Comparison of ENCODE assay signal across 37 cellular contexts in the genomic region with DNA sequence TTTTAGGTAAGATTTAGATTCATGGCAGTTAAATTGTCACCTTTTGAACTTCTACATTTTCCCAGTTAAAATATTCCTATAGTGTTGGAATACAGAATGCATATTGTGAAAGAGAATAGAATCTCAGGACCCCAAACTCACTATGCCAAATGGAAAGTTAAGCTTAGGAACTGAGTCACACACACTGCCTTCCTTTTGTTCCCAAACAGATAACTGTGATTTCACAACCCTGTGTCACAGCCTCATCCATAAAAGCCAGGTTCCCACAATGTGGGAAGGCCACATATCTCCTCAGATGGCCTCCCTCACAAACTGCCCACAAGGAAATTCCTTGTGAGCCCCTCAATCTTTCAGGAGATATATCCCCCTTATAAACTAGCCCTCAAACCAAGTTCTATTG.
"Had no signal": no experiment of that assay in that cellular context is flagged by ENCODE, and none has a peak within 500 bp of the region (broad histone marks: within the 10 kb centered on the region; RNA-seq: fewer than 3 reads in every experiment).

No MANE protein-coding gene starts in this region.

- H3K4me3 Mint-ChIP-seq: activated naive CD4-positive, alpha-beta T cell treated with anti-CD3 and anti-CD28 coated beads for 36 hours; activated naive CD4-positive, alpha-beta T cell treated with anti-CD3 and anti-CD28 coated beads, Interleukin-2, amount 10 ng/mL, durations not matched to agents 7 days and 5 days; activated naive CD4-positive, alpha-beta T cell treated with anti-CD3 and anti-CD28 coated beads, Interleukin-2, amount 50 U/mL, for 24 hours; activated naive CD8-positive, alpha-beta T cell; activated naive CD8-positive, alpha-beta T cell treated with anti-CD3 and anti-CD28 coated beads for 36 hours; activated naive CD8-positive, alpha-beta T cell treated with anti-CD3 and anti-CD28 coated beads, Interleukin-2, amount 10 ng/mL, durations not matched to agents 7 days and 5 days; activated naive CD8-positive, alpha-beta T cell treated with anti-CD3 and anti-CD28 coated beads, Interleukin-2, amount 50 U/mL, for 24 hours; activated T-cell treated with anti-CD3 and anti-CD28 coated beads, Interleukin-2, amount 50 U/mL, for 24 hours; activated T-cell treated with anti-CD3 and anti-CD28 coated beads, Interleukin-2, amount 50 U/mL, for 4 hours; activated T-helper 1 cell treated with anti-CD3 and anti-CD28 coated beads, Interleukin-12 subunit alpha, Interleukin-12 subunit beta, Interleukin-2, Interleukin-4 antibody, amounts not matched to agents 30 ng/mL and 10 ng/mL and 1 ng/mL, durations not matched to agents 14 hours and 24 hours and 36 hours; activated T-helper 17 cell treated with anti-CD3 and anti-CD28 coated beads, Interleukin-2, amount 50 U/mL, for 72 hours; brain; central memory CD8-positive, alpha-beta T cell had no signal

- H3K4me1 ChIP-seq: adrenal gland, ascending aorta, body of pancreas, breast epithelium had no signal

- H3K9me3 ChIP-seq: adrenal gland, ascending aorta, body of pancreas, breast epithelium had no signal

- H3K4me1 Mint-ChIP-seq: activated naive CD4-positive, alpha-beta T cell treated with anti-CD3 and anti-CD28 coated beads, Interleukin-2, amount 10 ng/mL, durations not matched to agents 7 days and 5 days; activated naive CD4-positive, alpha-beta T cell treated with anti-CD3 and anti-CD28 coated beads, Interleukin-2, amount 50 U/mL, for 24 hours; activated naive CD8-positive, alpha-beta T cell treated with anti-CD3 and anti-CD28 coated beads for 36 hours; activated naive CD8-positive, alpha-beta T cell treated with anti-CD3 and anti-CD28 coated beads, Interleukin-2, amount 10 ng/mL, durations not matched to agents 7 days and 5 days; activated naive CD8-positive, alpha-beta T cell treated with anti-CD3 and anti-CD28 coated beads, Interleukin-2, amount 50 U/mL, for 24 hours; activated T-helper 17 cell treated with anti-CD3 and anti-CD28 coated beads, Interleukin-2, amount 50 U/mL, for 72 hours; brain; central memory CD8-positive, alpha-beta T cell had no signal

- H3K36me3 Mint-ChIP-seq: activated naive CD4-positive, alpha-beta T cell treated with anti-CD3 and anti-CD28 coated beads, Interleukin-2, amount 10 ng/mL, durations not matched to agents 7 days and 5 days; activated naive CD4-positive, alpha-beta T cell treated with anti-CD3 and anti-CD28 coated beads, Interleukin-2, amount 50 U/mL, for 24 hours; activated naive CD4-positive, alpha-beta T cell treated with anti-CD3 and anti-CD28 coated beads, Interleukin-2, amount 50 U/mL, for 72 hours; activated naive CD8-positive, alpha-beta T cell; activated naive CD8-positive, alpha-beta T cell treated with anti-CD3 and anti-CD28 coated beads for 36 hours; activated naive CD8-positive, alpha-beta T cell treated with anti-CD3 and anti-CD28 coated beads, Interleukin-2, amount 10 ng/mL, durations not matched to agents 7 days and 5 days; brain had no signal

- H3K27ac ChIP-seq: adrenal gland, ascending aorta, body of pancreas, brain microvascular endothelial cell, breast epithelium, cardiac muscle cell had no signal

- H3K27ac Mint-ChIP-seq: activated naive CD4-positive, alpha-beta T cell treated with anti-CD3 and anti-CD28 coated beads for 36 hours; activated naive CD4-positive, alpha-beta T cell treated with anti-CD3 and anti-CD28 coated beads, Interleukin-2, amount 10 ng/mL, durations not matched to agents 7 days and 5 days; activated naive CD4-positive, alpha-beta T cell treated with anti-CD3 and anti-CD28 coated beads, Interleukin-2, amount 50 U/mL, for 24 hours; activated naive CD4-positive, alpha-beta T cell treated with anti-CD3 and anti-CD28 coated beads, Interleukin-2, amount 50 U/mL, for 72 hours; activated naive CD8-positive, alpha-beta T cell; activated naive CD8-positive, alpha-beta T cell treated with anti-CD3 and anti-CD28 coated beads for 36 hours; activated naive CD8-positive, alpha-beta T cell treated with anti-CD3 and anti-CD28 coated beads, Interleukin-2, amount 10 ng/mL, durations not matched to agents 7 days and 5 days; activated naive CD8-positive, alpha-beta T cell treated with anti-CD3 and anti-CD28 coated beads, Interleukin-2, amount 50 U/mL, for 24 hours; activated T-cell treated with anti-CD3 and anti-CD28 coated beads, Interleukin-2, amount 50 U/mL, for 24 hours; activated T-helper 1 cell treated with anti-CD3 and anti-CD28 coated beads, Interleukin-12 subunit alpha, Interleukin-12 subunit beta, Interleukin-2, Interleukin-4 antibody, amounts not matched to agents 30 ng/mL and 10 ng/mL and 1 ng/mL, durations not matched to agents 14 hours and 24 hours and 36 hours; activated T-helper 17 cell treated with anti-CD3 and anti-CD28 coated beads, Interleukin-2, amount 50 U/mL, for 72 hours; activated T-helper 2 cell treated with anti-CD3 and anti-CD28 coated beads, Interferon-gamma antibody, Interleukin-2, Interleukin-4, amounts not matched to agents 10 μg/mL and 5 μg/mL and 100 μg/mL, durations not matched to agents 14 hours and 24 hours and 36 hours; brain had no signal

- H3K36me3 ChIP-seq: adrenal gland, ascending aorta, brain microvascular endothelial cell, breast epithelium, cardiac muscle cell had no signal

- ATAC-seq: activated naive CD4-positive, alpha-beta T cell treated with anti-CD3 and anti-CD28 coated beads, Interleukin-2, amount 50 U/mL, for 72 hours; activated naive CD8-positive, alpha-beta T cell treated with anti-CD3 and anti-CD28 coated beads, Interleukin-2, amount 50 U/mL, for 24 hours; activated T-cell treated with anti-CD3 and anti-CD28 coated beads, Interleukin-2, amount 50 U/mL, for 4 hours; activated T-helper 17 cell treated with anti-CD3 and anti-CD28 coated beads, Interleukin-2, amount 50 U/mL, for 72 hours; body of pancreas had no signal

- H3K27me3 Mint-ChIP-seq: activated naive CD8-positive, alpha-beta T cell treated with anti-CD3 and anti-CD28 coated beads for 36 hours; activated naive CD8-positive, alpha-beta T cell treated with anti-CD3 and anti-CD28 coated beads, Interleukin-2, amount 50 U/mL, for 24 hours had no signal

- H3K9me3 Mint-ChIP-seq: activated naive CD4-positive, alpha-beta T cell treated with anti-CD3 and anti-CD28 coated beads for 36 hours; activated naive CD4-positive, alpha-beta T cell treated with anti-CD3 and anti-CD28 coated beads, Interleukin-2, amount 10 ng/mL, durations not matched to agents 7 days and 5 days; activated naive CD4-positive, alpha-beta T cell treated with anti-CD3 and anti-CD28 coated beads, Interleukin-2, amount 50 U/mL, for 24 hours; activated naive CD4-positive, alpha-beta T cell treated with anti-CD3 and anti-CD28 coated beads, Interleukin-2, amount 50 U/mL, for 72 hours; activated naive CD8-positive, alpha-beta T cell treated with anti-CD3 and anti-CD28 coated beads, Interleukin-2, amount 10 ng/mL, durations not matched to agents 7 days and 5 days; activated naive CD8-positive, alpha-beta T cell treated with anti-CD3 and anti-CD28 coated beads, Interleukin-2, amount 50 U/mL, for 24 hours; activated T-cell treated with anti-CD3 and anti-CD28 coated beads, Interleukin-2, amount 50 U/mL, for 24 hours; activated T-cell treated with anti-CD3 and anti-CD28 coated beads, Interleukin-2, amount 50 U/mL, for 4 hours; activated T-helper 1 cell treated with anti-CD3 and anti-CD28 coated beads, Interleukin-12 subunit alpha, Interleukin-12 subunit beta, Interleukin-2, Interleukin-4 antibody, amounts not matched to agents 30 ng/mL and 10 ng/mL and 1 ng/mL, durations not matched to agents 14 hours and 24 hours and 36 hours; activated T-helper 17 cell treated with anti-CD3 and anti-CD28 coated beads, Interleukin-2, amount 50 U/mL, for 72 hours; activated T-helper 2 cell treated with anti-CD3 and anti-CD28 coated beads, Interferon-gamma antibody, Interleukin-2, Interleukin-4, amounts not matched to agents 10 μg/mL and 5 μg/mL and 100 μg/mL, durations not matched to agents 14 hours and 24 hours and 36 hours; central memory CD8-positive, alpha-beta T cell had no signal

- H3K27me3 ChIP-seq: adrenal gland, ascending aorta, body of pancreas, brain microvascular endothelial cell, breast epithelium, cardiac muscle cell had no signal

- H3K4me3 ChIP-seq: adrenal gland, ascending aorta, body of pancreas, breast epithelium, cardiac muscle cell had no signal

- DNase-seq: activated effector memory CD4-positive, alpha-beta T cell treated with anti-CD3 and anti-CD28 coated beads, Interleukin-2, amount 50 U/mL, for 16 hours; activated effector memory CD4-positive, alpha-beta T cell treated with Interleukin-2 at 50 U/mL for 16 hours; activated gamma-delta T cell; activated gamma-delta T cell treated with Interleukin-2 at 50 U/mL for 16 hours; activated naive CD4-positive, alpha-beta T cell; activated naive CD4-positive, alpha-beta T cell treated with anti-CD3 and anti-CD28 coated beads for 36 hours; activated naive CD4-positive, alpha-beta T cell treated with anti-CD3 and anti-CD28 coated beads, Interleukin-2, amount 10 ng/mL, durations not matched to agents 7 days and 5 days; activated naive CD4-positive, alpha-beta T cell treated with anti-CD3 and anti-CD28 coated beads, Interleukin-2, amount 50 U/mL, for 16 hours; activated naive CD4-positive, alpha-beta T cell treated with Interleukin-2 at 50 U/mL for 16 hours; activated naive CD8-positive, alpha-beta T cell treated with anti-CD3 and anti-CD28 coated beads for 36 hours; activated naive CD8-positive, alpha-beta T cell treated with anti-CD3 and anti-CD28 coated beads, Interleukin-2, amount 10 ng/mL, durations not matched to agents 7 days and 5 days; activated naive CD8-positive, alpha-beta T cell treated with anti-CD3 and anti-CD28 coated beads, Interleukin-2, amount 50 U/mL, for 24 hours; activated T-cell treated with anti-CD3 and anti-CD28 coated beads for 4 hours; activated T-cell treated with anti-CD3 and anti-CD28 coated beads, Interleukin-2, amount 50 U/mL, for 1 hour; activated T-cell treated with anti-CD3 and anti-CD28 coated beads, Interleukin-2, amount 50 U/mL, for 24 hours; activated T-cell treated with anti-CD3 and anti-CD28 coated beads, Interleukin-2, amount 50 U/mL, for 4 hours; activated T-cell treated with anti-CD3 and anti-CD28 coated beads, Interleukin-2, amount 50 U/mL, for 48 hours; adrenal gland; amniotic stem cell; amygdala; anterior cingulate cortex; aorta; body of pancreas; brain microvascular endothelial cell; central memory CD4-positive, alpha-beta T cell; cerebellar nuclear complex had no signal
